ENCODE assay signal across 11 cellular contexts in genomic region chr10:62733654-62734293, GRCh38.
A peak's percentile ranks its signal among the peaks of the same experiment; 100 is the strongest.
DNase-seq lines count a peak whose midpoint lies in the region; ATAC-seq and TF ChIP-seq lines count a peak whose summit lies in the region.
"Had no signal": no experiment of that assay in that cellular context is flagged by ENCODE, and none has a peak within 500 bp of the region (broad histone marks: within the 10 kb centered on the region; RNA-seq: fewer than 3 reads in every experiment).

No MANE protein-coding gene starts in this region.

- DNase-seq in activated naive CD4-positive, alpha-beta T cell treated with anti-CD3 and anti-CD28 coated beads for 36 hours = peak; percentile 35
- no peak for DNase-seq in activated naive CD4-positive, alpha-beta T cell (lab: John Stamatoyannopoulos, UW)
- peak; percentile 26 for DNase-seq in activated T-helper 1 cell treated with anti-CD3 and anti-CD28 coated beads, Interleukin-12 subunit alpha, Interleukin-12 subunit beta, Interleukin-2, Interleukin-4 antibody, amounts not matched to agents 30 ng/mL and 10 ng/mL and 1 ng/mL, durations not matched to agents 14 hours and 24 hours and 36 hours (ENCODE audit: low spot score)
- DNase-seq in spleen = no peak
- no peak for DNase-seq in foreskin keratinocyte
- no peak for DNase-seq in type B pancreatic cell (ENCODE audit: extremely low spot score, unreplicated experiment)
- no peak for DNase-seq in prostate gland (ENCODE audit: low spot score)
- DNase-seq: AML-193, NCI-H526 treated with DMSO at 0.1 percent for 48 hours had no signal

- peak; percentile 2 for ATAC-seq in HG02973 (IDR thresholded peaks at IDR 0.05; ENCODE audit: unreplicated experiment)
- ATAC-seq in foreskin keratinocyte = no peak

- H3K36me3 ChIP-seq in spleen (no peaks in the 10 kb centered on the region), prostate gland (no peaks in the 10 kb centered on the region)
- H3K36me3 ChIP-seq: brain microvascular endothelial cell had no signal

- intact Hi-C loops in activated naive CD4-positive, alpha-beta T cell treated with anti-CD3 and anti-CD28 coated beads for 36 hours (cut with micrococcal nuclease) = loop anchor here (1.0 to 5.0 kb wide), 22 partner anchors 16 to 831 kb away; partner anchors contain the start of genes ADO, ARID5B, EGR2 and NRBF2
- intact Hi-C loops in activated T-helper 1 cell treated with anti-CD3 and anti-CD28 coated beads, Interleukin-12 subunit alpha, Interleukin-12 subunit beta, Interleukin-2, Interleukin-4 antibody, amounts not matched to agents 30 ng/mL and 10 ng/mL and 1 ng/mL, durations not matched to agents 14 hours and 24 hours and 36 hours (cut with micrococcal nuclease) = loop anchor here (1.0 to 5.0 kb wide), 22 partner anchors 16 to 973 kb away; partner anchors contain the start of genes ADO, ARID5B, EGR2 and NRBF2
- intact Hi-C loops in spleen (cut with DNase I; ENCODE audit: low total_unique reads) = no loop called here
- intact Hi-C loops in prostate gland (cut with DNase I) = no loop called here

- peak overlapping the region in 5 of 8 donors; percentile 32 to 68 (median 51) for H3K27ac ChIP-seq in spleen
- H3K27ac ChIP-seq in foreskin keratinocyte = no peak overlapping the region
- no peak overlapping the region for H3K27ac ChIP-seq in prostate gland
- H3K27ac ChIP-seq: brain microvascular endothelial cell had no signal

- H3K9me3 Mint-ChIP-seq in activated naive CD4-positive, alpha-beta T cell treated with anti-CD3 and anti-CD28 coated beads for 36 hours = no peaks in the 10 kb centered on the region
- no peaks in the 10 kb centered on the region for H3K9me3 Mint-ChIP-seq in activated T-helper 1 cell treated with anti-CD3 and anti-CD28 coated beads, Interleukin-12 subunit alpha, Interleukin-12 subunit beta, Interleukin-2, Interleukin-4 antibody, amounts not matched to agents 30 ng/mL and 10 ng/mL and 1 ng/mL, durations not matched to agents 14 hours and 24 hours and 36 hours
- no peaks in the 10 kb centered on the region for H3K9me3 Mint-ChIP-seq in type B pancreatic cell

- H3K9me3 ChIP-seq in spleen (no peaks in the 10 kb centered on the region), prostate gland (no peaks in the 10 kb centered on the region)

- no peak overlapping the region for H3K27ac Mint-ChIP-seq in activated naive CD4-positive, alpha-beta T cell treated with anti-CD3 and anti-CD28 coated beads for 36 hours
- H3K27ac Mint-ChIP-seq in activated T-helper 1 cell treated with anti-CD3 and anti-CD28 coated beads, Interleukin-12 subunit alpha, Interleukin-12 subunit beta, Interleukin-2, Interleukin-4 antibody, amounts not matched to agents 30 ng/mL and 10 ng/mL and 1 ng/mL, durations not matched to agents 14 hours and 24 hours and 36 hours = no peak overlapping the region
- no peak overlapping the region for H3K27ac Mint-ChIP-seq in type B pancreatic cell

- no peak for TF ChIP-seq POLR2A in spleen (IDR thresholded peaks at IDR 0.05)
- TF ChIP-seq POLR2A in prostate gland (IDR thresholded peaks at IDR 0.05) = no peak

- no peak overlapping the region for H3K4me3 ChIP-seq in spleen
- H3K4me3 ChIP-seq in prostate gland = no peak overlapping the region

- H3K4me1 Mint-ChIP-seq in activated naive CD4-positive, alpha-beta T cell treated with anti-CD3 and anti-CD28 coated beads for 36 hours (ENCODE audit: low read depth) = peaks cover 14% of the 10 kb centered on the region
- H3K4me1 Mint-ChIP-seq in activated T-helper 1 cell treated with anti-CD3 and anti-CD28 coated beads, Interleukin-12 subunit alpha, Interleukin-12 subunit beta, Interleukin-2, Interleukin-4 antibody, amounts not matched to agents 30 ng/mL and 10 ng/mL and 1 ng/mL, durations not matched to agents 14 hours and 24 hours and 36 hours (ENCODE audit: low read depth) = peaks cover 20% of the 10 kb centered on the region
- H3K4me1 Mint-ChIP-seq in type B pancreatic cell (ENCODE audit: unreplicated experiment) = no peaks in the 10 kb centered on the region

- CTCF ChIA-PET in activated naive CD4-positive, alpha-beta T cell treated with anti-CD3 and anti-CD28 coated beads for 36 hours (lab: Charles Lee) = interaction anchor here (0.6 to 4.6 kb wide), 15 partner anchors 11 to 120 kb away, joined by 3 to 19 read pairs (median 3); partner anchors contain the start of gene EGR2

- no peaks in the 10 kb centered on the region for H3K27me3 ChIP-seq in spleen (replicated peaks in 1 of 7)
- peaks cover 35% of the 10 kb centered on the region for H3K27me3 ChIP-seq in foreskin keratinocyte
- H3K27me3 ChIP-seq in prostate gland (replicated peaks; ENCODE audit: insufficient read depth) = no peaks in the 10 kb centered on the region
- H3K27me3 ChIP-seq: brain microvascular endothelial cell had no signal

- 80 to 92% (median 90%) methylated on average over 4 of the region's 4 CpGs for WGBS in spleen, 5 donors
- WGBS in prostate gland = 89% methylated on average over 4 of the region's 4 CpGs

- TF ChIP-seq CTCF in spleen (IDR thresholded peaks at IDR 0.05 in 8 of 11, conservative IDR thresholded peaks at IDR 0.05 in 3 of 11) (no peak), foreskin keratinocyte (conservative IDR thresholded peaks at IDR 0.05) (no peak), type B pancreatic cell (conservative IDR thresholded peaks at IDR 0.05) (no peak), prostate gland (IDR thresholded peaks at IDR 0.05) (no peak)

- peak overlapping the region; percentile 26 for H3K4me3 Mint-ChIP-seq in activated naive CD4-positive, alpha-beta T cell treated with anti-CD3 and anti-CD28 coated beads for 36 hours
- H3K4me3 Mint-ChIP-seq in activated T-helper 1 cell treated with anti-CD3 and anti-CD28 coated beads, Interleukin-12 subunit alpha, Interleukin-12 subunit beta, Interleukin-2, Interleukin-4 antibody, amounts not matched to agents 30 ng/mL and 10 ng/mL and 1 ng/mL, durations not matched to agents 14 hours and 24 hours and 36 hours = peak overlapping the region; percentile 72
- no peak overlapping the region for H3K4me3 Mint-ChIP-seq in type B pancreatic cell

- no peaks in the 10 kb centered on the region for H3K36me3 Mint-ChIP-seq in activated naive CD4-positive, alpha-beta T cell treated with anti-CD3 and anti-CD28 coated beads for 36 hours (ENCODE audit: low read depth)
- H3K36me3 Mint-ChIP-seq in activated T-helper 1 cell treated with anti-CD3 and anti-CD28 coated beads, Interleukin-12 subunit alpha, Interleukin-12 subunit beta, Interleukin-2, Interleukin-4 antibody, amounts not matched to agents 30 ng/mL and 10 ng/mL and 1 ng/mL, durations not matched to agents 14 hours and 24 hours and 36 hours (ENCODE audit: low read depth) = no peaks in the 10 kb centered on the region
- no peaks in the 10 kb centered on the region for H3K36me3 Mint-ChIP-seq in type B pancreatic cell

- peaks cover 5% of the 10 kb centered on the region for H3K27me3 Mint-ChIP-seq in activated naive CD4-positive, alpha-beta T cell treated with anti-CD3 and anti-CD28 coated beads for 36 hours (ENCODE audit: low read depth)
- H3K27me3 Mint-ChIP-seq in activated T-helper 1 cell treated with anti-CD3 and anti-CD28 coated beads, Interleukin-12 subunit alpha, Interleukin-12 subunit beta, Interleukin-2, Interleukin-4 antibody, amounts not matched to agents 30 ng/mL and 10 ng/mL and 1 ng/mL, durations not matched to agents 14 hours and 24 hours and 36 hours (ENCODE audit: insufficient read depth) = no peaks in the 10 kb centered on the region
- peaks cover 38% of the 10 kb centered on the region for H3K27me3 Mint-ChIP-seq in type B pancreatic cell

- H3K4me1 ChIP-seq in spleen (peaks cover 9 to 46% (median 27%) of the 10 kb centered on the region in 6 donors), foreskin keratinocyte (peaks cover 12% of the 10 kb centered on the region), prostate gland (replicated peaks) (no peaks in the 10 kb centered on the region)

Comparison
In these comparisons a context has a peak if more than half of its experiments do, and no peak if none do; other contexts are left out.
1. DNase-seq: peak in activated naive CD4-positive, alpha-beta T cell treated with anti-CD3 and anti-CD28 coated beads for 36 hours (single experiment) and activated T-helper 1 cell treated with anti-CD3 and anti-CD28 coated beads, Interleukin-12 subunit alpha, Interleukin-12 subunit beta, Interleukin-2, Interleukin-4 antibody, amounts not matched to agents 30 ng/mL and 10 ng/mL and 1 ng/mL, durations not matched to agents 14 hours and 24 hours and 36 hours (single experiment); none in activated naive CD4-positive, alpha-beta T cell (0 of 4), spleen (single experiment), foreskin keratinocyte (0 of 2), type B pancreatic cell (single experiment) and prostate gland (single experiment).
2. H3K27ac ChIP-seq: peak in spleen (5 of 8); none in foreskin keratinocyte (single experiment) and prostate gland (0 of 2).
3. intact Hi-C loops: an anchor here in activated naive CD4-positive, alpha-beta T cell treated with anti-CD3 and anti-CD28 coated beads for 36 hours (1.0 to 5.0 kb wide) and activated T-helper 1 cell treated with anti-CD3 and anti-CD28 coated beads, Interleukin-12 subunit alpha, Interleukin-12 subunit beta, Interleukin-2, Interleukin-4 antibody, amounts not matched to agents 30 ng/mL and 10 ng/mL and 1 ng/mL, durations not matched to agents 14 hours and 24 hours and 36 hours (1.0 to 5.0 kb wide); none called in spleen and prostate gland.